16 cellular contexts compared by ENCODE assay signal in genomic region chr16:19610200-19610599, GRCh38. TPM values are rescaled to one million over a fixed set of nuclear protein-coding genes. Genes with fewer than 3 reads are reported as not detected.
DNase-seq lines count a peak whose midpoint lies in the region; ATAC-seq, FAIRE-seq and TF ChIP-seq lines count a peak whose summit lies in the region.
"Had no signal": no experiment of that assay in that cellular context is flagged by ENCODE, and none has a peak within 500 bp of the region (broad histone marks: within the 10 kb centered on the region; RNA-seq: fewer than 3 reads in every experiment).

No MANE protein-coding gene starts in this region.

- no peaks in the 10 kb centered on the region for H3K27me3 Mint-ChIP-seq in T-helper 17 cell
- no peaks in the 10 kb centered on the region for H3K27me3 Mint-ChIP-seq in nephron progenitor cell (ENCODE audit: low read depth, poor library complexity)
- H3K27me3 Mint-ChIP-seq: CD4-positive, alpha-beta memory T cell had no signal

- H3K36me3 ChIP-seq in testis (ENCODE audit: low read depth, missing control alignments) = no peaks in the 10 kb centered on the region
- H3K36me3 ChIP-seq in small intestine (ENCODE audit: control insufficient read depth in 2 of 2, insufficient read depth in 2 of 2, low read length in 2 of 2) = peaks cover 2 to 6% of the 10 kb centered on the region in 2 donors

- H3K27me3 ChIP-seq in testis (no peaks in the 10 kb centered on the region), small intestine (ENCODE audit: control insufficient read depth in 2 of 2, insufficient read depth in 2 of 2, low read length in 2 of 2) (no peaks in the 10 kb centered on the region)

- H3K4me3 ChIP-seq in testis (no peak overlapping the region), small intestine (ENCODE audit: low read depth in 1 of 2, low read length in 2 of 2) (no peak overlapping the region)
- H3K4me3 ChIP-seq: GM23248 had no signal

- DNase-seq in T-helper 17 cell (no peak), nephron progenitor cell (no peak), testis (peak; percentile 60), small intestine (no peak), SW480 (ENCODE audit: low spot score) (no peak)
- DNase-seq: C1 segment of cervical spinal cord; Caco-2; CD4-positive, alpha-beta memory T cell; DMS153; DND-41; GM23248; H9 had no signal

- H3K27ac Mint-ChIP-seq in T-helper 17 cell (peak overlapping the region; percentile 60), nephron progenitor cell (peak overlapping the region; percentile 46)

- 60 to 69% methylated on average over 13 of the region's 13 CpGs for WGBS in testis, 2 donors
- WGBS in small intestine, 3 donors = 95 to 98% (median 98%) methylated on average over 13 of the region's 13 CpGs

- H3K4me3 Mint-ChIP-seq in T-helper 17 cell = no peak overlapping the region
- no peak overlapping the region for H3K4me3 Mint-ChIP-seq in nephron progenitor cell
- H3K4me3 Mint-ChIP-seq: CD4-positive, alpha-beta memory T cell; H9 had no signal

- H3K4me1 Mint-ChIP-seq in T-helper 17 cell (no peaks in the 10 kb centered on the region), nephron progenitor cell (no peaks in the 10 kb centered on the region)
- H3K4me1 Mint-ChIP-seq: CD4-positive, alpha-beta memory T cell; H9 had no signal

- no peaks in the 10 kb centered on the region for H3K9me3 ChIP-seq in T-helper 17 cell (ENCODE audit: control insufficient read depth, low read length, poor library complexity, severe bottlenecking)
- no peaks in the 10 kb centered on the region for H3K9me3 ChIP-seq in testis
- H3K9me3 ChIP-seq in small intestine (ENCODE audit: control insufficient read depth, low read depth) = no peaks in the 10 kb centered on the region
- H3K9me3 ChIP-seq: Caco-2 had no signal

- peaks cover 7% of the 10 kb centered on the region for H3K9me3 Mint-ChIP-seq in nephron progenitor cell
- H3K9me3 Mint-ChIP-seq: H9 had no signal

- peaks cover 13% of the 10 kb centered on the region for H3K4me1 ChIP-seq in testis
- no peaks in the 10 kb centered on the region for H3K4me1 ChIP-seq in small intestine (ENCODE audit: control insufficient read depth in 2 of 2, insufficient read depth in 1 of 2, low read depth in 1 of 2, low read length in 1 of 2)

- no peak for TF ChIP-seq CTCF in nephron progenitor cell (IDR thresholded peaks at IDR 0.05)
- TF ChIP-seq CTCF in testis (IDR thresholded peaks at IDR 0.05) = no peak

- FAIRE-seq in small intestine (lab: Jason Lieb, UNC) = no peak
- FAIRE-seq: G401.6, GM19239 had no signal

- intact Hi-C loops in testis (cut with DNase I; ENCODE audit: low total_unique reads) = no loop called here

- H3K36me3 Mint-ChIP-seq in T-helper 17 cell (ENCODE audit: low read depth) = peaks cover 12% of the 10 kb centered on the region
- H3K36me3 Mint-ChIP-seq in nephron progenitor cell (ENCODE audit: low read depth) = peaks cover 79% of the 10 kb centered on the region

- H3K27ac ChIP-seq in testis = peak overlapping the region; percentile 29 to 45
- H3K27ac ChIP-seq in small intestine (ENCODE audit: low read depth in 1 of 2, low read length in 1 of 2) = no peak overlapping the region
- H3K27ac ChIP-seq: GM23248 had no signal

- no peak for TF ChIP-seq POLR2A in testis (IDR thresholded peaks at IDR 0.05)

- no peak for ATAC-seq in T-helper 17 cell
- no peak for ATAC-seq in HG02870 (IDR thresholded peaks at IDR 0.05; ENCODE audit: unreplicated experiment)
- ATAC-seq: HCT116 had no signal

RNA-seq across cellular contexts. Expression of gene VPS35L, which starts 54.7 kb away (rescaled TPM):
- total RNA-seq in T-helper 17 cell (10 to 100 TPM; 37.6 to 47.6 TPM), testis (10 to 100 TPM; 76.1 to 88.9 TPM)
- polyA plus RNA-seq in testis (ENCODE audit: insufficient read depth, low read depth, low replicate concordance) (80.5 TPM), small intestine (10 to 100 TPM; 15.1 to 28.9 (median 25.5) TPM)

Comparison
In these comparisons a context has a peak if more than half of its experiments do, and no peak if none do; other contexts are left out.
1. H3K27ac ChIP-seq: peak in testis (2 of 2); none in small intestine (0 of 2).